In genomic region chr2:219736196-219736595, GRCh38 we compare ENCODE assay signal across 8 cellular contexts.
DNase-seq lines count a peak whose midpoint lies in the region; ATAC-seq, FAIRE-seq and TF ChIP-seq lines count a peak whose summit lies in the region.

No MANE protein-coding gene starts in this region.

- POLR2A ChIA-PET in K562 (lab: Yijun Ruan, JAX): no interaction called here

- intact Hi-C loops in K562 (cut with micrococcal nuclease) (loop anchor here (2.0 to 5.0 kb wide), 3 partner anchors 101 to 1836 kb away; partner anchors contain the start of gene EPHA4), upper lobe of right lung (cut with DNase I) (no loop called here), natural killer cell (cut with micrococcal nuclease) (loop anchor here (10.0 kb wide), 1 partner anchor 1839 kb away; the partner anchor contains the start of gene EPHA4)

- H2BK120ac ChIP-seq in H9 (ENCODE audit: low read depth, low read length, poor library complexity, severe bottlenecking): no peak overlapping the region

- H4K8ac ChIP-seq in H9 (replicated peaks; ENCODE audit: insufficient read length, low read depth, low read length): no peak overlapping the region

- TF ChIP-seq CTCF in AG09309 (IDR thresholded peaks at IDR 0.05; ENCODE audit: control insufficient read depth, insufficient read depth, low read depth, low read length, missing control alignments): peak; percentile 58
- TF ChIP-seq CTCF in H9 (conservative IDR thresholded peaks at IDR 0.05): peak; percentile 78
- peak; percentile 36 to 63 (median 45); a peak in 4 of 6 replicates for TF ChIP-seq CTCF in K562 (IDR thresholded peaks at IDR 0.05 in 2 of 3, conservative IDR thresholded peaks at IDR 0.05 in 1 of 3; ENCODE audit: insufficient read depth in 2 of 3, low read depth in 1 of 3, low read length in 3 of 3)
- peak; percentile 49 for TF ChIP-seq CTCF in upper lobe of right lung (IDR thresholded peaks at IDR 0.05)
- no peak for TF ChIP-seq CTCF in natural killer cell (IDR thresholded peaks at IDR 0.05)

- peak; percentile 67 for FAIRE-seq in K562 (lab: Jason Lieb, UNC)

- H3K23ac ChIP-seq in H9 (ENCODE audit: insufficient read length, low read depth, low read length): no peak overlapping the region

- H4K20me1 ChIP-seq in H9 (ENCODE audit: control insufficient read depth, insufficient read depth, insufficient read length) (no peaks in the 10 kb centered on the region), K562 (replicated peaks; ENCODE audit: control insufficient read depth, insufficient read depth, low read length) (0 out of 2 replicates have a peak, but pooled peaks cover 3% of the 10 kb centered on the region)

- H3K27me3 Mint-ChIP-seq in H9 (ENCODE audit: low read depth) (no peaks in the 10 kb centered on the region), natural killer cell (ENCODE audit: low read depth in 2 of 2) (peaks cover 5 to 31% of the 10 kb centered on the region in 2 donors)

- no peak overlapping the region for H3K14ac ChIP-seq in H9 (ENCODE audit: insufficient read depth, low read length)

- no peak for TF ChIP-seq POLR2A in K562 (conservative IDR thresholded peaks at IDR 0.05)

- H2AK5ac ChIP-seq in H9 (ENCODE audit: insufficient read length, low read length): no peak overlapping the region

- no CpG with 5 or more reads among the region's 3 CpGs for WGBS in H9 (ENCODE audit: extremely low coverage, insufficient read length, low lambda C conversion rate)
- 0% methylated on average over 3 of the region's 3 CpGs for WGBS in K562 (ENCODE audit: insufficient coverage, low coverage, missing lambda C conversion rate)

- no peak overlapping the region for H3K4me3 ChIP-seq in AG09309 (ENCODE audit: control insufficient read depth, low read depth, low read length)
- no peak overlapping the region for H3K4me3 ChIP-seq in K562
- H3K4me3 ChIP-seq in upper lobe of right lung: no peak overlapping the region

- H3K4me1 ChIP-seq in H9 (ENCODE audit: insufficient read depth, low read length) (no peaks in the 10 kb centered on the region), K562 (replicated peaks in 1 of 2; ENCODE audit: control insufficient read depth in 2 of 2, insufficient read depth in 2 of 2, low read length in 2 of 2) (no peaks in the 10 kb centered on the region), upper lobe of right lung (no peaks in the 10 kb centered on the region)

- in situ Hi-C loops in K562 (cut with MboI): no loop called here

- no peaks in the 10 kb centered on the region for H3K23me2 ChIP-seq in H9 (ENCODE audit: insufficient read length, low read depth, low read length, poor library complexity, severe bottlenecking)

- H3K27ac Mint-ChIP-seq in H9: no peak overlapping the region
- H3K27ac Mint-ChIP-seq in natural killer cell: no peak overlapping the region

- H3K4me1 Mint-ChIP-seq in H9: peaks cover 16 to 27% of the 10 kb centered on the region in 2 experiments
- no peaks in the 10 kb centered on the region for H3K4me1 Mint-ChIP-seq in natural killer cell

- TF ChIP-seq EP300 in K562 (IDR thresholded peaks at IDR 0.05; ENCODE audit: low read length): no peak

- CTCF ChIA-PET in K562 (lab: Yijun Ruan, JAX; ENCODE audit: low intra/inter-chr PET ratio): interaction anchor here (0.6 to 1.1 kb wide), 2 partner anchors 100 to 143 kb away, joined by 3 to 4 read pairs; no protein-coding TSS in a partner anchor

- H4K5ac ChIP-seq in H9 (ENCODE audit: insufficient read length, low read depth, low read length): no peak overlapping the region

- H3K79me2 ChIP-seq in H9 (ENCODE audit: insufficient read depth, low read length) (no peaks in the 10 kb centered on the region), K562 (ENCODE audit: control insufficient read depth, insufficient read depth, low read length) (no peaks in the 10 kb centered on the region)

- H2BK12ac ChIP-seq in H9 (ENCODE audit: insufficient read length, low read depth, low read length): no peak overlapping the region

- H3K9me3 Mint-ChIP-seq in H9 (no peaks in the 10 kb centered on the region), natural killer cell (no peaks in the 10 kb centered on the region)

- H3K27me3 ChIP-seq in H9 (ENCODE audit: insufficient read depth, low read length): no peaks in the 10 kb centered on the region
- peaks cover 0 to 4% of the 10 kb centered on the region in 2 experiments; a peak in 1 of 5 replicates for H3K27me3 ChIP-seq in K562 (ENCODE audit: control insufficient read depth in 2 of 2, insufficient read depth in 2 of 2, low read length in 2 of 2)
- H3K27me3 ChIP-seq in upper lobe of right lung: peaks cover 4% of the 10 kb centered on the region

- H2AFZ ChIP-seq in H9 (ENCODE audit: low read length) (no peak overlapping the region), K562 (ENCODE audit: low read depth, low read length) (no peak overlapping the region)

- H3T11ph ChIP-seq in H9 (ENCODE audit: low read length): no peak overlapping the region

- H2BK15ac ChIP-seq in H9 (ENCODE audit: low read depth, low read length): no peak overlapping the region

- H3K9me1 ChIP-seq in K562 (ENCODE audit: control insufficient read depth, insufficient read depth, low read length): no peaks in the 10 kb centered on the region

- H3K4me3 Mint-ChIP-seq in H9 (no peak overlapping the region), natural killer cell (no peak overlapping the region)

- no peaks in the 10 kb centered on the region for H3K79me1 ChIP-seq in H9 (ENCODE audit: insufficient read depth, low read depth, low read length, poor library complexity, severe bottlenecking)

- no TSS peak for BruUV-seq in K562 (replicated peaks; lab: Mats Ljungman, UMichigan)

- DNase-seq in AG09309 (ENCODE audit: low read depth) (peak; percentile 53), H9 (no peak), NCI-H460 (ENCODE audit: extremely low read depth, low read depth) (peak; percentile 74), K562 (ENCODE audit: extremely low read depth in 1 of 4, low spot score in 3 of 4) (peak; percentile 15 to 43 (median 30)), iris pigment epithelial cell (ENCODE audit: low read depth) (peak; percentile 74), upper lobe of right lung (no peak), natural killer cell (no peak)

- H3K4me2 ChIP-seq in H9 (ENCODE audit: insufficient read depth, insufficient read length, low read length) (no peak overlapping the region), K562 (ENCODE audit: insufficient read depth, low read length) (no peak overlapping the region)

- H4K91ac ChIP-seq in H9 (ENCODE audit: insufficient read length, low read depth, low read length): no peak overlapping the region

- H3K9ac ChIP-seq in H9 (ENCODE audit: extremely low read depth, insufficient read length, low read length): no peak overlapping the region
- H3K9ac ChIP-seq in K562 (ENCODE audit: insufficient read depth in 1 of 2, low read depth in 2 of 2, low read length in 2 of 2): no peak overlapping the region

- no peak overlapping the region for H2BK5ac ChIP-seq in H9 (ENCODE audit: insufficient read length, low read length)

- H3K56ac ChIP-seq in H9 (ENCODE audit: insufficient read length, low read depth, low read length): no peak overlapping the region

- ATAC-seq in K562: peak; percentile 81
- ATAC-seq in upper lobe of right lung: peak; percentile 66
- no peak for ATAC-seq in natural killer cell
- no peak for ATAC-seq in GM18861 (IDR thresholded peaks at IDR 0.05; ENCODE audit: unreplicated experiment)

- no peaks in the 10 kb centered on the region for H3K9me3 ChIP-seq in H9 (ENCODE audit: control insufficient read depth, low read depth, low read length)
- no peaks in the 10 kb centered on the region for H3K9me3 ChIP-seq in K562 (replicated peaks; ENCODE audit: control insufficient read depth, insufficient read depth, low read depth, low read length)
- H3K9me3 ChIP-seq in upper lobe of right lung: no peaks in the 10 kb centered on the region

- TF ChIP-seq RAD21 in K562 (CRISPR knock-in tag; conservative IDR thresholded peaks at IDR 0.05 in 1 of 2, IDR thresholded peaks at IDR 0.05 in 1 of 2): peak; percentile 51 to 71

- H3K27ac ChIP-seq in H9 (ENCODE audit: insufficient read length, low read depth, low read length) (no peak overlapping the region), K562 (ENCODE audit: extremely low read depth, low read depth, low read length) (no peak overlapping the region), upper lobe of right lung (no peak overlapping the region)

- H3K36me3 ChIP-seq in K562 (ENCODE audit: control insufficient read depth, insufficient read depth, low read length) (no peaks in the 10 kb centered on the region), upper lobe of right lung (no peaks in the 10 kb centered on the region)

- H3K18ac ChIP-seq in H9 (ENCODE audit: insufficient read length, low read depth, low read length): no peak overlapping the region

- H3K36me3 Mint-ChIP-seq in H9 (ENCODE audit: insufficient read depth in 1 of 3, low read depth in 3 of 3) (no peaks in the 10 kb centered on the region), natural killer cell (no peaks in the 10 kb centered on the region)

- H3K4ac ChIP-seq in H9 (ENCODE audit: low read depth, low read length): no peak overlapping the region

- H2BK20ac ChIP-seq in H9 (ENCODE audit: low read depth, low read length, poor library complexity, severe bottlenecking): no peak overlapping the region

TF ChIP-seq in K562, 482 proteins besides CTCF, POLR2A, EP300 and RAD21:
- TF ChIP-seq SMC3 (conservative IDR thresholded peaks at IDR 0.05; ENCODE audit: insufficient read depth, low read depth, low read length) (peak; percentile 42; the same call in 1 of the 2 replicates), DLX4 (CRISPR knock-in tag; IDR thresholded peaks at IDR 0.05) (no peak)

Comparison
In these comparisons a context has a peak if more than half of its experiments do, and no peak if none do; other contexts are left out.
1. DNase-seq: peak in AG09309 (single experiment), NCI-H460 (single experiment), K562 (4 of 4) and iris pigment epithelial cell (single experiment); none in H9 (single experiment), upper lobe of right lung (single experiment) and natural killer cell (single experiment).
2. ATAC-seq: peak in K562 (single experiment) and upper lobe of right lung (single experiment); none in natural killer cell (0 of 3) and GM18861 (single experiment).